ENCODE assay signal across 1 cellular context in genomic region chr2:177399376-177399775, GRCh38.
TF ChIP-seq lines count a peak whose summit lies in the region.

No MANE protein-coding gene starts in this region.

TF ChIP-seq in HepG2, 621 proteins besides CTCF, POLR2A, EP300 and RAD21:
- TF ChIP-seq NR2F1 (CRISPR knock-in tag; IDR thresholded peaks at IDR 0.05) (no peak), ZNF337 (CRISPR knock-in tag; IDR thresholded peaks at IDR 0.05; ENCODE audit: borderline replicate concordance, low read depth) (no peak), LCORL (IDR thresholded peaks at IDR 0.05) (no peak), LCORL (CRISPR knock-in tag; IDR thresholded peaks at IDR 0.05) (peak; percentile 51; the same call in 1 of the 2 replicates), POLR2AphosphoS5 (IDR thresholded peaks at IDR 0.05; ENCODE audit: low read depth, low read length) (no peak), SUZ12 (IDR thresholded peaks at IDR 0.05; ENCODE audit: low read depth, low read length) (no peak), LBX2 (CRISPR knock-in tag; IDR thresholded peaks at IDR 0.05; ENCODE audit: borderline replicate concordance) (no peak), GATAD2A (CRISPR knock-in tag; IDR thresholded peaks at IDR 0.05) (0 out of 2 replicates have a peak, but pooled peaks have one; percentile 31), ZNF556 (CRISPR knock-in tag; IDR thresholded peaks at IDR 0.05; ENCODE audit: borderline replicate concordance) (no peak)
- TF ChIP-seq, protein P1, sequence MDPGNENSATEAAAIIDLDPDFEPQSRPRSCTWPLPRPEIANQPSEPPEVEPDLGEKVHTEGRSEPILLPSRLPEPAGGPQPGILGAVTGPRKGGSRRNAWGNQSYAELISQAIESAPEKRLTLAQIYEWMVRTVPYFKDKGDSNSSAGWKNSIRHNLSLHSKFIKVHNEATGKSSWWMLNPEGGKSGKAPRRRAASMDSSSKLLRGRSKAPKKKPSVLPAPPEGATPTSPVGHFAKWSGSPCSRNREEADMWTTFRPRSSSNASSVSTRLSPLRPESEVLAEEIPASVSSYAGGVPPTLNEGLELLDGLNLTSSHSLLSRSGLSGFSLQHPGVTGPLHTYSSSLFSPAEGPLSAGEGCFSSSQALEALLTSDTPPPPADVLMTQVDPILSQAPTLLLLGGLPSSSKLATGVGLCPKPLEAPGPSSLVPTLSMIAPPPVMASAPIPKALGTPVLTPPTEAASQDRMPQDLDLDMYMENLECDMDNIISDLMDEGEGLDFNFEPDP (CRISPR knock-in tag; conservative IDR thresholded peaks at IDR 0.05) = 0 out of 2 replicates have a peak, but pooled peaks have one; percentile 36
